14 cellular contexts compared by ENCODE assay signal in genomic region chr10:79028456-79029010, GRCh38. TPM values are rescaled to one million over a fixed set of nuclear protein-coding genes. Genes with fewer than 3 reads are reported as not detected.
DNase-seq lines count a peak whose midpoint lies in the region; ATAC-seq and TF ChIP-seq lines count a peak whose summit lies in the region.
"Had no signal": no experiment of that assay in that cellular context is flagged by ENCODE, and none has a peak within 500 bp of the region (broad histone marks: within the 10 kb centered on the region; RNA-seq: fewer than 3 reads in every experiment).

No MANE protein-coding gene starts in this region.

- peaks cover 43% of the 10 kb centered on the region for H3K4me1 Mint-ChIP-seq in endodermal cell
- H3K4me1 Mint-ChIP-seq in activated CD4-positive, alpha-beta memory T cell treated with anti-CD3 and anti-CD28 coated beads for 36 hours (ENCODE audit: low read depth) = peaks cover 28% of the 10 kb centered on the region

- no peak overlapping the region for H3K4me3 ChIP-seq in right cardiac atrium (ENCODE audit: low read length)
- H3K4me3 ChIP-seq in endodermal cell (ENCODE audit: low read length) = no peak overlapping the region
- H3K4me3 ChIP-seq in psoas muscle = no peak overlapping the region
- H3K4me3 ChIP-seq in aorta (ENCODE audit: low read length in 2 of 2) = no peak overlapping the region
- H3K4me3 ChIP-seq: A549 had no signal

- TF ChIP-seq CTCF in endodermal cell (conservative IDR thresholded peaks at IDR 0.05) = no peak
- TF ChIP-seq CTCF in psoas muscle (IDR thresholded peaks at IDR 0.05) = no peak

- POLR2A ChIA-PET in activated CD4-positive, alpha-beta memory T cell treated with anti-CD3 and anti-CD28 coated beads for 36 hours (lab: Charles Lee) = no interaction called here

- DNase-seq in cardiac septum (ENCODE audit: low spot score) (peak; percentile 47), right cardiac atrium (no peak), endodermal cell (peak; percentile 39), psoas muscle (peak; percentile 1 to 36), aorta (peak; percentile 38 to 50)
- no peak for DNase-seq in activated CD4-positive, alpha-beta memory T cell treated with anti-CD3 and anti-CD28 coated beads for 36 hours
- DNase-seq: CD4-positive, alpha-beta memory T cell; KG1; MV-4-11; NCI-H1694 treated with DMSO at 0.1 percent for 48 hours; SHP77 treated with DMSO at 0.1 percent for 48 hours had no signal

- H3K27ac ChIP-seq in right cardiac atrium (ENCODE audit: low read length) (no peak overlapping the region), endodermal cell (ENCODE audit: low read depth, low read length) (no peak overlapping the region), psoas muscle (no peak overlapping the region), aorta (ENCODE audit: low read depth in 1 of 2, low read length in 2 of 2) (no peak overlapping the region)
- H3K27ac ChIP-seq: A549 had no signal

- CTCF ChIA-PET in activated CD4-positive, alpha-beta memory T cell treated with anti-CD3 and anti-CD28 coated beads for 36 hours (lab: Charles Lee) = interaction anchor here (1.0 kb wide), 1 partner anchor 167 kb away, joined by 4 read pairs; no protein-coding TSS in a partner anchor

- H3K9me3 ChIP-seq in right cardiac atrium (ENCODE audit: control insufficient read depth, low read length) (no peaks in the 10 kb centered on the region), endodermal cell (ENCODE audit: control insufficient read depth, low read length) (no peaks in the 10 kb centered on the region), psoas muscle (no peaks in the 10 kb centered on the region), aorta (ENCODE audit: control insufficient read depth, low read length) (no peaks in the 10 kb centered on the region)
- H3K9me3 ChIP-seq: A549 had no signal

- intact Hi-C loops in cardiac septum (cut with DNase I) (no loop called here), right cardiac atrium (cut with DNase I) (no loop called here), psoas muscle (cut with DNase I) (no loop called here), aorta (cut with DNase I) (no loop called here)
- intact Hi-C loops in activated CD4-positive, alpha-beta memory T cell treated with anti-CD3 and anti-CD28 coated beads for 36 hours (cut with micrococcal nuclease) = no loop called here

- H3K36me3 ChIP-seq in endodermal cell (ENCODE audit: control insufficient read depth, insufficient read depth, low read length) (no peaks in the 10 kb centered on the region), psoas muscle (ENCODE audit: insufficient read depth in 1 of 2, low read depth in 1 of 2) (no peaks in the 10 kb centered on the region), aorta (ENCODE audit: control insufficient read depth in 1 of 2, insufficient read depth in 2 of 2, low read length in 1 of 2) (no peaks in the 10 kb centered on the region)

- no peak overlapping the region for H3K4me3 Mint-ChIP-seq in endodermal cell
- H3K4me3 Mint-ChIP-seq in activated CD4-positive, alpha-beta memory T cell treated with anti-CD3 and anti-CD28 coated beads for 36 hours = no peak overlapping the region
- H3K4me3 Mint-ChIP-seq: CD4-positive, alpha-beta memory T cell had no signal

- H3K4me1 ChIP-seq in right cardiac atrium (ENCODE audit: control insufficient read depth, insufficient read depth, low read length) (no peaks in the 10 kb centered on the region), endodermal cell (ENCODE audit: control insufficient read depth, insufficient read depth, low read length) (peaks cover 18% of the 10 kb centered on the region), psoas muscle (peaks cover 7% of the 10 kb centered on the region), aorta (ENCODE audit: control insufficient read depth in 1 of 2, insufficient read depth in 2 of 2, low read length in 2 of 2) (no peaks in the 10 kb centered on the region)
- H3K4me1 ChIP-seq: A549 had no signal

- H3K9ac ChIP-seq in endodermal cell (ENCODE audit: extremely low read depth, low read length, poor library complexity, severe bottlenecking) = no peak overlapping the region

- WGBS in right cardiac atrium = 88% methylated on average over 5 of the region's 5 CpGs
- 89 to 97% methylated on average over 5 of the region's 5 CpGs for WGBS in endodermal cell (ENCODE audit: insufficient coverage in 1 of 2, insufficient read length in 1 of 2), 2 experiments
- WGBS in psoas muscle, 3 donors = 78 to 88% (median 84%) methylated on average over 5 of the region's 5 CpGs
- WGBS in aorta, 2 donors = 89 to 93% methylated on average over 5 of the region's 5 CpGs

- no peaks in the 10 kb centered on the region for H3K9me3 Mint-ChIP-seq in endodermal cell
- no peaks in the 10 kb centered on the region for H3K9me3 Mint-ChIP-seq in activated CD4-positive, alpha-beta memory T cell treated with anti-CD3 and anti-CD28 coated beads for 36 hours
- H3K9me3 Mint-ChIP-seq: CD4-positive, alpha-beta memory T cell had no signal

- H3K36me3 Mint-ChIP-seq in endodermal cell (ENCODE audit: low read depth) = no peaks in the 10 kb centered on the region
- H3K36me3 Mint-ChIP-seq in activated CD4-positive, alpha-beta memory T cell treated with anti-CD3 and anti-CD28 coated beads for 36 hours = no peaks in the 10 kb centered on the region
- H3K36me3 Mint-ChIP-seq: CD4-positive, alpha-beta memory T cell had no signal

- no peak overlapping the region for H3K27ac Mint-ChIP-seq in endodermal cell
- H3K27ac Mint-ChIP-seq in activated CD4-positive, alpha-beta memory T cell treated with anti-CD3 and anti-CD28 coated beads for 36 hours = no peak overlapping the region

- no peaks in the 10 kb centered on the region for H3K27me3 ChIP-seq in right cardiac atrium (ENCODE audit: control insufficient read depth, insufficient read depth)
- H3K27me3 ChIP-seq in endodermal cell (ENCODE audit: control insufficient read depth, insufficient read depth, low read length, poor library complexity, severe bottlenecking) = no peaks in the 10 kb centered on the region
- no peaks in the 10 kb centered on the region for H3K27me3 ChIP-seq in psoas muscle (ENCODE audit: insufficient read depth in 3 of 3, low read length in 2 of 3)
- no peaks in the 10 kb centered on the region for H3K27me3 ChIP-seq in aorta (ENCODE audit: control insufficient read depth in 1 of 2, insufficient read depth in 2 of 2, low read length in 1 of 2)

- peaks cover 4% of the 10 kb centered on the region for H3K27me3 Mint-ChIP-seq in endodermal cell (ENCODE audit: insufficient read depth)
- no peaks in the 10 kb centered on the region for H3K27me3 Mint-ChIP-seq in activated CD4-positive, alpha-beta memory T cell treated with anti-CD3 and anti-CD28 coated beads for 36 hours
- H3K27me3 Mint-ChIP-seq: CD4-positive, alpha-beta memory T cell had no signal

- ATAC-seq in right cardiac atrium = no peak
- ATAC-seq in psoas muscle = no peak
- no peak for ATAC-seq in aorta (ENCODE audit: low FRiP score)
- no peak for ATAC-seq in HG03439 (IDR thresholded peaks at IDR 0.05; ENCODE audit: unreplicated experiment)
- no peak for ATAC-seq in HG02981 (IDR thresholded peaks at IDR 0.05; ENCODE audit: unreplicated experiment)
- ATAC-seq: A549 had no signal

RNA-seq across cellular contexts. Expression of gene ZMIZ1, which starts 40.2 kb away (rescaled TPM):
- total RNA-seq in cardiac septum (40.7 TPM), right cardiac atrium (10 to 100 TPM; 67.4 to 83.1 (median 72.9) TPM), endodermal cell (10 to 100 TPM; 65.3 to 67.5 TPM), psoas muscle (10 to 100 TPM; 30.0 to 37.6 (median 35.4) TPM), aorta (10 to 100 TPM; 48.5 to 84.1 TPM)
- polyA plus RNA-seq in right cardiac atrium (38.0 TPM), psoas muscle (10 to 100 TPM; 10.4 to 24.3 (median 22.0) TPM), aorta (1 to 10 TPM; 7.8 to 8.0 TPM)
- polyA plus RNA-seq in endodermal cell (2013, experiment 1 of 2) = 77.5 TPM
- polyA plus RNA-seq in endodermal cell (2013, experiment 2 of 2) = 68.6 TPM
- 10 to 100 TPM; 28.5 to 29.2 TPM for total RNA-seq in activated CD4-positive, alpha-beta memory T cell treated with anti-CD3 and anti-CD28 coated beads for 36 hours

Comparison
In these comparisons a context has a peak if more than half of its experiments do, and no peak if none do; other contexts are left out.
1. DNase-seq: peak in cardiac septum (single experiment), endodermal cell (single experiment), psoas muscle (2 of 2) and aorta (2 of 2); none in right cardiac atrium (0 of 3) and activated CD4-positive, alpha-beta memory T cell treated with anti-CD3 and anti-CD28 coated beads for 36 hours (single experiment).